8 cellular contexts compared by ENCODE assay signal in the genomic region with DNA sequence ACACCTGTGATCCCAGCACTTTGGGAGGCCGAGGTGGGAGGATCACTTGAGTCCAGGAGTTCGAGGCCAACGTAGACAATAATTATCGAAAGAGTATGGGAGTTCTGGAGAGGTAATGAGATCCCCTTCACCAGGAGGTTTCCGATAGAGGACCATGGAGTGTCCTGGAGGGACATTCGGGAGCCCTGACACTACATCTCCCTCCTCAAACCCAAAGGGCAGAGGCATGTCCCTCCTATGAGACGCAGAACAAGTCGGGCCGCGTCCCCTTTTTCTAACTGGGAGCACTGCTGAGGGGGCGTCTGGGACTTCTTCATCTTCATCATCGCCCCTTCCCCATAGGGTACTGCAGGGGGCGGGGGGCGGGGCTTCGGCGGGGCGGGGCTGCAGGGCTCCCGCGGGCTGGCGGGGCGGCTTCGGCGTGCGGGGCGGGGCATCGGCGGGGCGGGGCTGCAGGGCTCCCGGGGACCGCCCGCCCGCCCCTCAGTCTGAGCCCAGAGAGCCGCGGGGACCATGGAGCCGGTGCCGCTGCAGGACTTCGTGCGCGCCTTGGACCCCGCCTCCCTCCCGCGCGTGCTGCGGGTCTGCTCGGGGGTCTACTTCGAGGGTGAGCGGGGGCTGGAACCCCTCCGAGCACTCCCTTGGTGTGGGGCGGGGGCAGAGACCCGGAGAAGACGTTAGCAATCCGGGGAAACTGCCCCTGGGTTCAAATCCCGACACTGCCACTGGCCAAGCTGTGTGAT. TPM values are rescaled to one million over a fixed set of nuclear protein-coding genes. Genes with fewer than 3 reads are reported as not detected.
DNase-seq lines count a peak whose midpoint lies in the region; ATAC-seq and TF ChIP-seq lines count a peak whose summit lies in the region.

A gene (plus strand): TSS at position 486 of the 743 bp plus-strand sequence. CDS start 28 bp downstream, at position 514.

- DNase-seq in GM10266 (ENCODE audit: extremely low spot score) (peak; percentile 90), Karpas-422 (peak; percentile 81), cardiac fibroblast (ENCODE audit: low read depth in 2 of 2) (peak; percentile 23 to 51), kidney epithelial cell (ENCODE audit: low read depth) (no peak), NCI-H128 (lab: John Stamatoyannopoulos, UW; ENCODE audit: unreplicated experiment) (no peak)
- peak; percentile 70 to 83 (median 74) for DNase-seq in activated CD4-positive, CD25-positive, alpha-beta regulatory T cell (lab: John Stamatoyannopoulos, UW)
- DNase-seq in stimulated activated CD4-positive, alpha-beta T cell treated with anti-CD3 and anti-CD28 coated beads, Interleukin-15, amount 100 ng/mL, for 48 hours (ENCODE audit: low read depth in 2 of 2) = peak; percentile 54 to 77

- peak within 1 kb of the TSS; percentile 88; the same call in 1 of the 2 replicates for H2AFZ ChIP-seq in Karpas-422 (ENCODE audit: low read length)

- no peaks in the 10 kb centered on the region for H4K20me1 ChIP-seq in Karpas-422 (ENCODE audit: insufficient read depth, low read depth, low read length)

- peak within 1 kb of the TSS; percentile 96 for H3K4me2 ChIP-seq in Karpas-422 (ENCODE audit: low read depth, low read length, poor library complexity, severe bottlenecking)

- no peak within 1 kb of the TSS for H3K27ac ChIP-seq in Karpas-422 (ENCODE audit: low read length)

- no peak for ATAC-seq in HG02840 (IDR thresholded peaks at IDR 0.05; ENCODE audit: low FRiP score, unreplicated experiment)

- no peaks in the 10 kb centered on the region for H3K36me3 ChIP-seq in Karpas-422 (ENCODE audit: insufficient read depth, low read length)
- H3K36me3 ChIP-seq in kidney epithelial cell (ENCODE audit: control insufficient read depth, insufficient read depth, low read length) = peaks cover 1% of the 10 kb centered on the region

- H3K9ac ChIP-seq in Karpas-422 (ENCODE audit: low read length) = peak within 1 kb of the TSS; percentile 72

- H3K27me3 ChIP-seq in Karpas-422 (ENCODE audit: low read length) (peaks cover 3% of the 10 kb centered on the region; the same call in 1 of the 2 replicates), kidney epithelial cell (ENCODE audit: control insufficient read depth, insufficient read depth, low read length) (no peaks in the 10 kb centered on the region)

- H3K9me3 ChIP-seq in Karpas-422 (ENCODE audit: low read length) = no peaks in the 10 kb centered on the region

- H3K4me3 ChIP-seq in Karpas-422 (ENCODE audit: low read length) = peak within 1 kb of the TSS; percentile 74
- peak within 1 kb of the TSS; percentile 50 to 75 for H3K4me3 ChIP-seq in cardiac fibroblast (replicated peaks in 1 of 2; ENCODE audit: low read depth in 2 of 2, low read length in 2 of 2)
- peak within 1 kb of the TSS; percentile 57 for H3K4me3 ChIP-seq in kidney epithelial cell (ENCODE audit: low read depth, low read length)

- peaks cover 38% of the 10 kb centered on the region for H3K4me1 ChIP-seq in Karpas-422 (ENCODE audit: low read length)

- H3K79me2 ChIP-seq in Karpas-422 (ENCODE audit: low read length) = no peaks in the 10 kb centered on the region

- no peaks in the 10 kb centered on the region for H3K9me2 ChIP-seq in Karpas-422 (replicated peaks; ENCODE audit: insufficient read depth, low read length)

- TF ChIP-seq CTCF in GM10266 (IDR thresholded peaks at IDR 0.05; ENCODE audit: control insufficient read depth, insufficient read depth, low read depth, missing control alignments) (no peak), cardiac fibroblast (IDR thresholded peaks at IDR 0.05; ENCODE audit: low read depth, low read length) (no peak), kidney epithelial cell (IDR thresholded peaks at IDR 0.05; ENCODE audit: insufficient read depth, low read length, poor library complexity, severe bottlenecking) (no peak)

RNA-seq across cellular contexts. Expression of the gene that starts here (rescaled TPM):
- 8.7 and 9.2 TPM in 2 replicates for total RNA-seq in Karpas-422 (2014; rRNA removed; shearing (Covaris generic); ENCODE audit: low replicate concordance)
- 22.6 and 23.4 TPM in 2 replicates for total RNA-seq in kidney epithelial cell

Comparison
In these comparisons a context has a peak if more than half of its experiments do, and no peak if none do; other contexts are left out.
1. DNase-seq: peak in GM10266 (single experiment), Karpas-422 (single experiment), activated CD4-positive, CD25-positive, alpha-beta regulatory T cell (4 of 4), cardiac fibroblast (2 of 2) and stimulated activated CD4-positive, alpha-beta T cell treated with anti-CD3 and anti-CD28 coated beads, Interleukin-15, amount 100 ng/mL, for 48 hours (2 of 2); none in kidney epithelial cell (single experiment) and NCI-H128 (single experiment).
2. Peak in every context shown above with its lines, with median percentiles within 50 percentile points of each other: H3K4me3 ChIP-seq.